ENCODE assay signal across 9 cellular contexts in genomic region chr12:109463776-109464175, GRCh38. TPM values are rescaled to one million over a fixed set of nuclear protein-coding genes. Genes with fewer than 3 reads are reported as not detected.
DNase-seq lines count a peak whose midpoint lies in the region; ATAC-seq and TF ChIP-seq lines count a peak whose summit lies in the region.
"Had no signal": no experiment of that assay in that cellular context is flagged by ENCODE, and none has a peak within 500 bp of the region (broad histone marks: within the 10 kb centered on the region; RNA-seq: fewer than 3 reads in every experiment).

No MANE protein-coding gene starts in this region.

- H3K27ac ChIP-seq in cingulate gyrus (ENCODE audit: low read depth, low read length) = peak overlapping the region; percentile 86
- peak overlapping the region; percentile 87 to 98 (median 92) for H3K27ac ChIP-seq in upper lobe of left lung
- no peak overlapping the region for H3K27ac ChIP-seq in CD8-positive, alpha-beta memory T cell (ENCODE audit: low read depth, low read length)

- peaks cover 31 to 64% (median 50%) of the 10 kb centered on the region in 3 donors for H3K4me1 Mint-ChIP-seq in CD8-positive, alpha-beta memory T cell

- CTCF ChIA-PET in CD8-positive, alpha-beta memory T cell (lab: Charles Lee) = no interaction called here

- H3K27ac Mint-ChIP-seq in activated naive CD4-positive, alpha-beta T cell treated with anti-CD3 and anti-CD28 coated beads, Interleukin-2, amount 50 U/mL, for 72 hours = peak overlapping the region; percentile 11 to 75
- no peak overlapping the region for H3K27ac Mint-ChIP-seq in CD8-positive, alpha-beta memory T cell

- peak overlapping the region; percentile 12 for H3K9ac ChIP-seq in mucosa of stomach (ENCODE audit: low read length)

- peaks cover 0 to 9% of the 10 kb centered on the region in 2 donors for H3K36me3 Mint-ChIP-seq in activated naive CD4-positive, alpha-beta T cell treated with anti-CD3 and anti-CD28 coated beads, Interleukin-2, amount 50 U/mL, for 72 hours
- H3K36me3 Mint-ChIP-seq in CD8-positive, alpha-beta memory T cell = peaks cover 0 to 85% (median 8%) of the 10 kb centered on the region in 3 donors

- POLR2A ChIA-PET in CD8-positive, alpha-beta memory T cell (lab: Charles Lee) = no interaction called here

- TF ChIP-seq EP300 in upper lobe of left lung (IDR thresholded peaks at IDR 0.05) = no peak

- no peak for DNase-seq in activated naive CD4-positive, alpha-beta T cell treated with anti-CD3 and anti-CD28 coated beads, Interleukin-2, amount 50 U/mL, for 72 hours (ENCODE audit: low spot score in 2 of 2)
- DNase-seq in activated naive CD4-positive, alpha-beta T cell (lab: John Stamatoyannopoulos, UW) = no peak
- DNase-seq in upper lobe of left lung (no peak), OCI-M1 (lab: John Stamatoyannopoulos, UW) (no peak), epidermal melanocyte (ENCODE audit: insufficient read length, low spot score) (no peak)
- DNase-seq in CD8-positive, alpha-beta memory T cell = no peak
- DNase-seq: COR-L47 had no signal

- peaks cover 43% of the 10 kb centered on the region for H3K4me1 ChIP-seq in mucosa of stomach (ENCODE audit: control insufficient read depth, insufficient read depth, low read length)
- peaks cover 84 to 94% (median 91%) of the 10 kb centered on the region in 4 donors for H3K4me1 ChIP-seq in upper lobe of left lung
- peaks cover 29% of the 10 kb centered on the region for H3K4me1 ChIP-seq in CD8-positive, alpha-beta memory T cell (ENCODE audit: insufficient read depth, low read length)

- no peak for ATAC-seq in activated naive CD4-positive, alpha-beta T cell treated with anti-CD3 and anti-CD28 coated beads, Interleukin-2, amount 50 U/mL, for 72 hours
- ATAC-seq in upper lobe of left lung (ENCODE audit: low FRiP score in 2 of 2) = no peak

- WGBS in upper lobe of left lung, 2 donors = 47 to 54% methylated on average over 5 of the region's 5 CpGs

- TF ChIP-seq CTCF in upper lobe of left lung (IDR thresholded peaks at IDR 0.05) = no peak

- H3K27me3 ChIP-seq in mucosa of stomach (ENCODE audit: control insufficient read depth, insufficient read depth, low read length) = no peaks in the 10 kb centered on the region
- H3K27me3 ChIP-seq in upper lobe of left lung = no peaks in the 10 kb centered on the region
- H3K27me3 ChIP-seq in CD8-positive, alpha-beta memory T cell (ENCODE audit: insufficient read depth, low read length, poor library complexity, severe bottlenecking) = no peaks in the 10 kb centered on the region

- no peak for TF ChIP-seq POLR2A in upper lobe of left lung (IDR thresholded peaks at IDR 0.05)

- no peak overlapping the region for H3K4me3 ChIP-seq in mucosa of stomach (ENCODE audit: low read length)
- H3K4me3 ChIP-seq in upper lobe of left lung = peak overlapping the region in 2 of 4 donors; percentile 26 to 31
- H3K4me3 ChIP-seq in CD8-positive, alpha-beta memory T cell (ENCODE audit: low read length) = no peak overlapping the region

- no peaks in the 10 kb centered on the region for H3K27me3 Mint-ChIP-seq in CD8-positive, alpha-beta memory T cell

- no peak overlapping the region for H3K4me3 Mint-ChIP-seq in CD8-positive, alpha-beta memory T cell

- H3K36me3 ChIP-seq in mucosa of stomach (ENCODE audit: control insufficient read depth, insufficient read depth, low read length) (peaks cover 7% of the 10 kb centered on the region), upper lobe of left lung (peaks cover 0 to 50% (median 13%) of the 10 kb centered on the region in 4 donors)
- peaks cover 12% of the 10 kb centered on the region for H3K36me3 ChIP-seq in CD8-positive, alpha-beta memory T cell (ENCODE audit: insufficient read depth, low read length)

- H3K9me3 ChIP-seq in mucosa of stomach (ENCODE audit: control insufficient read depth, low read length) (no peaks in the 10 kb centered on the region), upper lobe of left lung (no peaks in the 10 kb centered on the region)
- H3K9me3 ChIP-seq in CD8-positive, alpha-beta memory T cell (ENCODE audit: low read length) = no peaks in the 10 kb centered on the region

- no peaks in the 10 kb centered on the region for H3K9me3 Mint-ChIP-seq in activated naive CD4-positive, alpha-beta T cell treated with anti-CD3 and anti-CD28 coated beads, Interleukin-2, amount 50 U/mL, for 72 hours
- H3K9me3 Mint-ChIP-seq in CD8-positive, alpha-beta memory T cell = no peaks in the 10 kb centered on the region

RNA-seq across cellular contexts. Expression of gene KCTD10, which starts 13.3 kb away (rescaled TPM):
- 10 to 100 TPM; 53.5 to 56.9 TPM for total RNA-seq in activated naive CD4-positive, alpha-beta T cell treated with anti-CD3 and anti-CD28 coated beads, Interleukin-2, amount 50 U/mL, for 72 hours
- total RNA-seq in upper lobe of left lung = 10 to 100 TPM; 50.6 to 70.2 (median 63.0) TPM
- total RNA-seq in CD8-positive, alpha-beta memory T cell = 10 to 100 TPM; 44.9 to 48.1 TPM
- 27.4 TPM for polyA plus RNA-seq in CD8-positive, alpha-beta memory T cell

RNA-seq across cellular contexts. Expression of gene UBE3B, which starts 13.7 kb away (rescaled TPM):
- 10 to 100 TPM; 28.8 to 37.6 TPM for total RNA-seq in activated naive CD4-positive, alpha-beta T cell treated with anti-CD3 and anti-CD28 coated beads, Interleukin-2, amount 50 U/mL, for 72 hours
- 10 to 100 TPM; 27.0 to 69.1 (median 44.7) TPM for total RNA-seq in upper lobe of left lung
- total RNA-seq in CD8-positive, alpha-beta memory T cell = 10 to 100 TPM; 38.3 to 40.2 TPM
- 20.8 TPM for polyA plus RNA-seq in CD8-positive, alpha-beta memory T cell

Comparison
In these comparisons a context has a peak if more than half of its experiments do, and no peak if none do; other contexts are left out.
1. H3K27ac Mint-ChIP-seq: peak in activated naive CD4-positive, alpha-beta T cell treated with anti-CD3 and anti-CD28 coated beads, Interleukin-2, amount 50 U/mL, for 72 hours (2 of 2); none in CD8-positive, alpha-beta memory T cell (0 of 8).